ENCODE assay signal across 8 cellular contexts in genomic region chr9:134325096-134325812, GRCh38. TPM values are rescaled to one million over a fixed set of nuclear protein-coding genes. Genes with fewer than 3 reads are reported as not detected.
DNase-seq lines count a peak whose midpoint lies in the region; ATAC-seq and TF ChIP-seq lines count a peak whose summit lies in the region.

No MANE protein-coding gene starts in this region.

- 2 to 4% methylated on average over 59 to 63 of the region's 63 CpGs for WGBS in heart right ventricle, 2 donors

- H3K36me3 Mint-ChIP-seq in activated naive CD4-positive, alpha-beta T cell treated with anti-CD3 and anti-CD28 coated beads, Interleukin-2, amount 50 U/mL, for 24 hours, result no peaks in the 10 kb centered on the region
- H3K36me3 Mint-ChIP-seq in progenitor cell of endocrine pancreas (ENCODE audit: insufficient read depth), result no peaks in the 10 kb centered on the region

- DNase-seq in AG09309 (ENCODE audit: low read depth) (no peak), HuH-7.5 (ENCODE audit: low spot score) (peak; percentile 77), heart right ventricle (peak; percentile 52 to 63), progenitor cell of endocrine pancreas (ENCODE audit: low spot score, unreplicated experiment) (peak; percentile 37), NCI-H2107 (lab: John Stamatoyannopoulos, UW) (no peak), D341Med (ENCODE audit: low spot score) (no peak)
- DNase-seq in effector CD4-positive, alpha-beta T cell, result no peak

- no peaks in the 10 kb centered on the region for H3K36me3 ChIP-seq in heart right ventricle

- no peaks in the 10 kb centered on the region for H3K9me3 ChIP-seq in heart right ventricle

- H3K4me3 Mint-ChIP-seq in activated naive CD4-positive, alpha-beta T cell treated with anti-CD3 and anti-CD28 coated beads, Interleukin-2, amount 50 U/mL, for 24 hours, result peak overlapping the region; percentile 74
- peak overlapping the region; percentile 73 for H3K4me3 Mint-ChIP-seq in progenitor cell of endocrine pancreas (ENCODE audit: low read depth)

- peak in 7 of 8 donors; percentile 4 to 41 (median 17) for ATAC-seq in heart right ventricle

- no peaks in the 10 kb centered on the region for H3K9me3 Mint-ChIP-seq in activated naive CD4-positive, alpha-beta T cell treated with anti-CD3 and anti-CD28 coated beads, Interleukin-2, amount 50 U/mL, for 24 hours
- H3K9me3 Mint-ChIP-seq in progenitor cell of endocrine pancreas (ENCODE audit: low read depth), result no peaks in the 10 kb centered on the region

- TF ChIP-seq CTCF in AG09309 (IDR thresholded peaks at IDR 0.05; ENCODE audit: control insufficient read depth, insufficient read depth, low read depth, low read length, missing control alignments), result no peak
- no peak for TF ChIP-seq CTCF in heart right ventricle (IDR thresholded peaks at IDR 0.05)
- TF ChIP-seq CTCF in progenitor cell of endocrine pancreas (IDR thresholded peaks at IDR 0.05; ENCODE audit: unreplicated experiment), result no peak

- no peak overlapping the region for H3K27ac Mint-ChIP-seq in activated naive CD4-positive, alpha-beta T cell treated with anti-CD3 and anti-CD28 coated beads, Interleukin-2, amount 50 U/mL, for 24 hours
- H3K27ac Mint-ChIP-seq in progenitor cell of endocrine pancreas, result peak overlapping the region; percentile 93

- peak overlapping the region; percentile 90 to 99 (median 98) for H3K27ac ChIP-seq in heart right ventricle

- no peaks in the 10 kb centered on the region for H3K27me3 Mint-ChIP-seq in activated naive CD4-positive, alpha-beta T cell treated with anti-CD3 and anti-CD28 coated beads, Interleukin-2, amount 50 U/mL, for 24 hours
- peaks cover 11% of the 10 kb centered on the region for H3K27me3 Mint-ChIP-seq in progenitor cell of endocrine pancreas

- intact Hi-C loops in heart right ventricle (cut with DNase I), result loop anchor here (5.0 to 10.0 kb wide), 8 partner anchors 52 to 153 kb away; no protein-coding TSS in a partner anchor

- peaks cover 30 to 60% (median 50%) of the 10 kb centered on the region in 9 donors for H3K4me1 ChIP-seq in heart right ventricle

- no peaks in the 10 kb centered on the region for H3K27me3 ChIP-seq in heart right ventricle

- H3K4me1 Mint-ChIP-seq in activated naive CD4-positive, alpha-beta T cell treated with anti-CD3 and anti-CD28 coated beads, Interleukin-2, amount 50 U/mL, for 24 hours, result peaks cover 10% of the 10 kb centered on the region
- peaks cover 40% of the 10 kb centered on the region for H3K4me1 Mint-ChIP-seq in progenitor cell of endocrine pancreas (ENCODE audit: low read depth)

- H3K4me3 ChIP-seq in AG09309 (ENCODE audit: control insufficient read depth, low read depth, low read length), result peak overlapping the region; percentile 88
- peak overlapping the region; percentile 37 to 92 (median 74) for H3K4me3 ChIP-seq in heart right ventricle

RNA-seq across cellular contexts. Expression of gene RXRA, which starts 1.0 kb away (rescaled TPM):
- 10 to 100 TPM; 38.4 to 92.3 (median 43.6) TPM for total RNA-seq in heart right ventricle
- polyA plus RNA-seq in heart right ventricle, result 10 to 100 TPM; 22.6 to 39.1 TPM
- total RNA-seq in progenitor cell of endocrine pancreas, result 58.4 and 64.8 TPM in 2 replicates

Comparison
In these comparisons a context has a peak if more than half of its experiments do, and no peak if none do; other contexts are left out.
1. DNase-seq: peak in HuH-7.5 (single experiment), heart right ventricle (2 of 2) and progenitor cell of endocrine pancreas (single experiment); none in AG09309 (single experiment), NCI-H2107 (single experiment), D341Med (single experiment) and effector CD4-positive, alpha-beta T cell (single experiment).